ENCODE assay signal across 1 cellular context in the genomic region with DNA sequence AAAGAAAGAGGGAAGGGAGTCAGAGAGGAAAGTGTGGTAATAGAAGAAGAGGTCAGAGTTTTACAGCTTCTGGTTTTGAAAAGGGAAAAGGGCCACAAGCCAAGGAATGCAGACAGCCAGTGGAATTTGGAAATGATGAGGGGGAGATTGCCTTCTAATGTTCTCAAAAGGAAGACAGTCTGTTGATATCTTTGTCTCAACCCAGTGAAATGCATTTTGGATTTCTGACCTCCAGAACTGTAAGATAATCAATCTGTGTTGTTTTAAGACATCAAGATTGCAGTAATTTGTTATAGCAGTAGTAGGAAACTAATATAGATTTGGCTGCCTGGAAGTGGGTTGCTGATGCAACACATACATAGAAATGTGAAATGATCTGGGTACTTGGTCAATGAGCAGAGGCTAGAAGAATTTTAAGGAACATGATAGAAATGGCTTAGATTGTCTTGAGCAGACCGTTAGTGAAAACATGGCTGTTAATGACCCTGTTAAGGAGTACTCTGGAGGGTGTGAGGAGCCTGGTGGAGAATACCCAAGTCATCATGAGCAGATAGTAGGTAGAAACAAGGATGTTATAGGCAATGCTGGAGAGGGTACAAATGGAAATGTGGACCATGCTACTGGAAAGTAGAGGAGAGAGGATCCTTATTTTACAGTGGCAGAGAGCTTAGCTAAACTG.
TF ChIP-seq lines count a peak whose summit lies in the region.

No MANE protein-coding gene starts in this region.

TF ChIP-seq in K562, 482 proteins besides CTCF, POLR2A, EP300 and RAD21 (continued from another document):
- TF ChIP-seq, protein P1, sequence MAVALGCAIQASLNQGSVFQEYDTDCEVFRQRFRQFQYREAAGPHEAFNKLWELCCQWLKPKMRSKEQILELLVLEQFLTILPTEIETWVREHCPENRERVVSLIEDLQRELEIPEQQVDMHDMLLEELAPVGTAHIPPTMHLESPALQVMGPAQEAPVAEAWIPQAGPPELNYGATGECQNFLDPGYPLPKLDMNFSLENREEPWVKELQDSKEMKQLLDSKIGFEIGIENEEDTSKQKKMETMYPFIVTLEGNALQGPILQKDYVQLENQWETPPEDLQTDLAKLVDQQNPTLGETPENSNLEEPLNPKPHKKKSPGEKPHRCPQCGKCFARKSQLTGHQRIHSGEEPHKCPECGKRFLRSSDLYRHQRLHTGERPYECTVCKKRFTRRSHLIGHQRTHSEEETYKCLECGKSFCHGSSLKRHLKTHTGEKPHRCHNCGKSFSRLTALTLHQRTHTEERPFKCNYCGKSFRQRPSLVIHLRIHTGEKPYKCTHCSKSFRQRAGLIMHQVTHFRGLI (CRISPR knock-in tag; IDR thresholded peaks at IDR 0.05) = 0 out of 2 replicates have a peak, but pooled peaks have one; percentile 44
- peak in 1 of 2 experiments; percentile 49; a peak in 1 of 4 replicates for TF ChIP-seq TRIM24 (IDR thresholded peaks at IDR 0.05)
- no peak for TF ChIP-seq TEAD1 (CRISPR knock-in tag; IDR thresholded peaks at IDR 0.05)
- TF ChIP-seq, protein P2, sequence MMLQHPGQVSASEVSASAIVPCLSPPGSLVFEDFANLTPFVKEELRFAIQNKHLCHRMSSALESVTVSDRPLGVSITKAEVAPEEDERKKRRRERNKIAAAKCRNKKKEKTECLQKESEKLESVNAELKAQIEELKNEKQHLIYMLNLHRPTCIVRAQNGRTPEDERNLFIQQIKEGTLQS (IDR thresholded peaks at IDR 0.05) = peak; percentile 50; the same call in 1 of the 2 replicates
- TF ChIP-seq, protein P2 (CRISPR knock-in tag; conservative IDR thresholded peaks at IDR 0.05) = no peak
- peak; percentile 4; the same call in 1 of the 2 replicates for TF ChIP-seq ZNF79 (CRISPR knock-in tag; IDR thresholded peaks at IDR 0.05; ENCODE audit: low read depth)
- no peak for TF ChIP-seq NEUROD1 (IDR thresholded peaks at IDR 0.05; ENCODE audit: borderline replicate concordance, low read depth, low read length, partially characterized antibody)
- 0 out of 2 replicates have a peak, but pooled peaks have one; percentile 15 for TF ChIP-seq GABPA (tag; conservative IDR thresholded peaks at IDR 0.05; ENCODE audit: low read depth)
- TF ChIP-seq KLF6 (CRISPR knock-in tag; IDR thresholded peaks at IDR 0.05; ENCODE audit: borderline replicate concordance) = peak; percentile 39; the same call in 1 of the 2 replicates
- 0 out of 2 replicates have a peak, but pooled peaks have one; percentile 8 for TF ChIP-seq ZNF212 (CRISPR knock-in tag; IDR thresholded peaks at IDR 0.05)
- peak; percentile 53; the same call in 1 of the 2 replicates for TF ChIP-seq ZNF584 (CRISPR knock-in tag; IDR thresholded peaks at IDR 0.05; ENCODE audit: low read depth)
- TF ChIP-seq HBP1 (CRISPR knock-in tag; IDR thresholded peaks at IDR 0.05) = 0 out of 2 replicates have a peak, but pooled peaks have one; percentile 60
- no peak for TF ChIP-seq ILF3 (IDR thresholded peaks at IDR 0.05; ENCODE audit: borderline replicate concordance)
- 0 out of 2 replicates have a peak, but pooled peaks have one; percentile 20 for TF ChIP-seq BACH1 (tag; IDR thresholded peaks at IDR 0.05)
- TF ChIP-seq CEBPG (CRISPR knock-in tag; IDR thresholded peaks at IDR 0.05) = peak; percentile 60
- TF ChIP-seq CEBPG (tag; conservative IDR thresholded peaks at IDR 0.05 in 1 of 2, IDR thresholded peaks at IDR 0.05 in 1 of 2) = peak; percentile 86 to 96
- TF ChIP-seq C11orf30 (IDR thresholded peaks at IDR 0.05; ENCODE audit: low read depth) = no peak
- TF ChIP-seq ZNF766 (CRISPR knock-in tag; conservative IDR thresholded peaks at IDR 0.05) = 0 out of 2 replicates have a peak, but pooled peaks have one; percentile 33
- 0 out of 2 replicates have a peak, but pooled peaks have one; percentile 18 for TF ChIP-seq GTF2E2 (tag; IDR thresholded peaks at IDR 0.05)
- no peak for TF ChIP-seq REST (CRISPR knock-in tag; IDR thresholded peaks at IDR 0.05; ENCODE audit: low read depth)
- TF ChIP-seq, protein P3, sequence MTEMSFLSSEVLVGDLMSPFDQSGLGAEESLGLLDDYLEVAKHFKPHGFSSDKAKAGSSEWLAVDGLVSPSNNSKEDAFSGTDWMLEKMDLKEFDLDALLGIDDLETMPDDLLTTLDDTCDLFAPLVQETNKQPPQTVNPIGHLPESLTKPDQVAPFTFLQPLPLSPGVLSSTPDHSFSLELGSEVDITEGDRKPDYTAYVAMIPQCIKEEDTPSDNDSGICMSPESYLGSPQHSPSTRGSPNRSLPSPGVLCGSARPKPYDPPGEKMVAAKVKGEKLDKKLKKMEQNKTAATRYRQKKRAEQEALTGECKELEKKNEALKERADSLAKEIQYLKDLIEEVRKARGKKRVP (CRISPR knock-in tag; IDR thresholded peaks at IDR 0.05) = peak; percentile 93
- TF ChIP-seq THRB (CRISPR knock-in tag; conservative IDR thresholded peaks at IDR 0.05) = peak; percentile 81; the same call in 1 of the 2 replicates
- TF ChIP-seq ZNF644 (tag; IDR thresholded peaks at IDR 0.05; ENCODE audit: low read depth) = 0 out of 2 replicates have a peak, but pooled peaks have one; percentile 24
- peak; percentile 94 for TF ChIP-seq ZNF175 (CRISPR knock-in tag; IDR thresholded peaks at IDR 0.05; ENCODE audit: low read depth)
- peak; percentile 53; the same call in 1 of the 2 replicates for TF ChIP-seq ZNF589 (CRISPR knock-in tag; IDR thresholded peaks at IDR 0.05; ENCODE audit: low read depth)
- TF ChIP-seq TCFL5 (CRISPR knock-in tag; conservative IDR thresholded peaks at IDR 0.05) = 0 out of 2 replicates have a peak, but pooled peaks have one; percentile 29
- 0 out of 2 replicates have a peak, but pooled peaks have one; percentile 21 for TF ChIP-seq POLR2H (tag; IDR thresholded peaks at IDR 0.05; ENCODE audit: low read depth)
- no peak for TF ChIP-seq CTBP1 (IDR thresholded peaks at IDR 0.05; ENCODE audit: borderline replicate concordance)
- TF ChIP-seq, protein P4, sequence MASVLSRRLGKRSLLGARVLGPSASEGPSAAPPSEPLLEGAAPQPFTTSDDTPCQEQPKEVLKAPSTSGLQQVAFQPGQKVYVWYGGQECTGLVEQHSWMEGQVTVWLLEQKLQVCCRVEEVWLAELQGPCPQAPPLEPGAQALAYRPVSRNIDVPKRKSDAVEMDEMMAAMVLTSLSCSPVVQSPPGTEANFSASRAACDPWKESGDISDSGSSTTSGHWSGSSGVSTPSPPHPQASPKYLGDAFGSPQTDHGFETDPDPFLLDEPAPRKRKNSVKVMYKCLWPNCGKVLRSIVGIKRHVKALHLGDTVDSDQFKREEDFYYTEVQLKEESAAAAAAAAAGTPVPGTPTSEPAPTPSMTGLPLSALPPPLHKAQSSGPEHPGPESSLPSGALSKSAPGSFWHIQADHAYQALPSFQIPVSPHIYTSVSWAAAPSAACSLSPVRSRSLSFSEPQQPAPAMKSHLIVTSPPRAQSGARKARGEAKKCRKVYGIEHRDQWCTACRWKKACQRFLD (CRISPR knock-in tag; IDR thresholded peaks at IDR 0.05) = peak; percentile 45; the same call in 1 of the 2 replicates
- TF ChIP-seq CXXC5 (CRISPR knock-in tag; IDR thresholded peaks at IDR 0.05) = peak; percentile 21; the same call in 1 of the 2 replicates
